Comparison of ENCODE assay signal across 2 cellular contexts in the genomic region with DNA sequence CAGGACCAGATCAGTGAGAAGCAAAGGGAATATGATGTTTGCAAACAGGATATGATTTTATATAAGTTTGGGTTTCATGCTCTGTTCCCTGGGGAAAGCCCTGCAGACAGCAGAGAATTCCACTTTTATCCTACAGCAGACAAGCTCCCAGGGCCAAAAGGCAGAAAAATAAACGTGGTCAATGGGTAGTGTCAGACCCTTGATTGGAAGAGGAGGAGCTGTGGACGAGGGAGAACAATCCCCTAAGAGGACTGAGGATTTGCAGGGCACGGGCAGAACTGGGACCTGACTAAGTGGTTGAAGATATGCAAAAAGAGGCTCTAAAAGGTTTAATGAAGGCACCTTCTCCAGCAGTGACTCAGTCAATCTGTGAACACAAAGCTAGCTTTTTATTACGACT.
TF ChIP-seq lines count a peak whose summit lies in the region.

No MANE protein-coding gene starts in this region.

TF ChIP-seq in SK-N-SH, 30 proteins besides CTCF, POLR2A, EP300 and RAD21 (continued from another document):
- TF ChIP-seq, protein P1, sequence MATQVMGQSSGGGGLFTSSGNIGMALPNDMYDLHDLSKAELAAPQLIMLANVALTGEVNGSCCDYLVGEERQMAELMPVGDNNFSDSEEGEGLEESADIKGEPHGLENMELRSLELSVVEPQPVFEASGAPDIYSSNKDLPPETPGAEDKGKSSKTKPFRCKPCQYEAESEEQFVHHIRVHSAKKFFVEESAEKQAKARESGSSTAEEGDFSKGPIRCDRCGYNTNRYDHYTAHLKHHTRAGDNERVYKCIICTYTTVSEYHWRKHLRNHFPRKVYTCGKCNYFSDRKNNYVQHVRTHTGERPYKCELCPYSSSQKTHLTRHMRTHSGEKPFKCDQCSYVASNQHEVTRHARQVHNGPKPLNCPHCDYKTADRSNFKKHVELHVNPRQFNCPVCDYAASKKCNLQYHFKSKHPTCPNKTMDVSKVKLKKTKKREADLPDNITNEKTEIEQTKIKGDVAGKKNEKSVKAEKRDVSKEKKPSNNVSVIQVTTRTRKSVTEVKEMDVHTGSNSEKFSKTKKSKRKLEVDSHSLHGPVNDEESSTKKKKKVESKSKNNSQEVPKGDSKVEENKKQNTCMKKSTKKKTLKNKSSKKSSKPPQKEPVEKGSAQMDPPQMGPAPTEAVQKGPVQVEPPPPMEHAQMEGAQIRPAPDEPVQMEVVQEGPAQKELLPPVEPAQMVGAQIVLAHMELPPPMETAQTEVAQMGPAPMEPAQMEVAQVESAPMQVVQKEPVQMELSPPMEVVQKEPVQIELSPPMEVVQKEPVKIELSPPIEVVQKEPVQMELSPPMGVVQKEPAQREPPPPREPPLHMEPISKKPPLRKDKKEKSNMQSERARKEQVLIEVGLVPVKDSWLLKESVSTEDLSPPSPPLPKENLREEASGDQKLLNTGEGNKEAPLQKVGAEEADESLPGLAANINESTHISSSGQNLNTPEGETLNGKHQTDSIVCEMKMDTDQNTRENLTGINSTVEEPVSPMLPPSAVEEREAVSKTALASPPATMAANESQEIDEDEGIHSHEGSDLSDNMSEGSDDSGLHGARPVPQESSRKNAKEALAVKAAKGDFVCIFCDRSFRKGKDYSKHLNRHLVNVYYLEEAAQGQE (IDR thresholded peaks at IDR 0.05; ENCODE audit: low read depth, low read length) = no peak
- TF ChIP-seq MEF2A (IDR thresholded peaks at IDR 0.05; ENCODE audit: borderline replicate concordance, low read depth) (no peak), TAF1 (IDR thresholded peaks at IDR 0.05; ENCODE audit: borderline replicate concordance, low read depth, low read length) (no peak), JUND (IDR thresholded peaks at IDR 0.05) (no peak), MXI1 (IDR thresholded peaks at IDR 0.05; ENCODE audit: low read depth, low read length) (no peak), CHD2 (IDR thresholded peaks at IDR 0.05; ENCODE audit: low read length, partially characterized antibody) (no peak), FOXM1 (IDR thresholded peaks at IDR 0.05; ENCODE audit: low read depth) (no peak), TEAD4 (IDR thresholded peaks at IDR 0.05; ENCODE audit: borderline replicate concordance, insufficient read depth) (no peak), FOXJ3 (CRISPR knock-in tag; IDR thresholded peaks at IDR 0.05) (no peak), SIN3A (IDR thresholded peaks at IDR 0.05; ENCODE audit: borderline replicate concordance, low read depth, low read length) (no peak), NFIC (IDR thresholded peaks at IDR 0.05; ENCODE audit: borderline replicate concordance) (no peak)
- TF ChIP-seq, protein P2, sequence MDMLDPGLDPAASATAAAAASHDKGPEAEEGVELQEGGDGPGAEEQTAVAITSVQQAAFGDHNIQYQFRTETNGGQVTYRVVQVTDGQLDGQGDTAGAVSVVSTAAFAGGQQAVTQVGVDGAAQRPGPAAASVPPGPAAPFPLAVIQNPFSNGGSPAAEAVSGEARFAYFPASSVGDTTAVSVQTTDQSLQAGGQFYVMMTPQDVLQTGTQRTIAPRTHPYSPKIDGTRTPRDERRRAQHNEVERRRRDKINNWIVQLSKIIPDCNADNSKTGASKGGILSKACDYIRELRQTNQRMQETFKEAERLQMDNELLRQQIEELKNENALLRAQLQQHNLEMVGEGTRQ (IDR thresholded peaks at IDR 0.05; ENCODE audit: borderline replicate concordance, low read depth, low read length) = no peak
- TF ChIP-seq, protein P3, sequence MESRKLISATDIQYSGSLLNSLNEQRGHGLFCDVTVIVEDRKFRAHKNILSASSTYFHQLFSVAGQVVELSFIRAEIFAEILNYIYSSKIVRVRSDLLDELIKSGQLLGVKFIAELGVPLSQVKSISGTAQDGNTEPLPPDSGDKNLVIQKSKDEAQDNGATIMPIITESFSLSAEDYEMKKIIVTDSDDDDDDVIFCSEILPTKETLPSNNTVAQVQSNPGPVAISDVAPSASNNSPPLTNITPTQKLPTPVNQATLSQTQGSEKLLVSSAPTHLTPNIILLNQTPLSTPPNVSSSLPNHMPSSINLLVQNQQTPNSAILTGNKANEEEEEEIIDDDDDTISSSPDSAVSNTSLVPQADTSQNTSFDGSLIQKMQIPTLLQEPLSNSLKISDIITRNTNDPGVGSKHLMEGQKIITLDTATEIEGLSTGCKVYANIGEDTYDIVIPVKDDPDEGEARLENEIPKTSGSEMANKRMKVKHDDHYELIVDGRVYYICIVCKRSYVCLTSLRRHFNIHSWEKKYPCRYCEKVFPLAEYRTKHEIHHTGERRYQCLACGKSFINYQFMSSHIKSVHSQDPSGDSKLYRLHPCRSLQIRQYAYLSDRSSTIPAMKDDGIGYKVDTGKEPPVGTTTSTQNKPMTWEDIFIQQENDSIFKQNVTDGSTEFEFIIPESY (IDR thresholded peaks at IDR 0.05; ENCODE audit: borderline replicate concordance, low read depth) = no peak
- TF ChIP-seq, protein P4, sequence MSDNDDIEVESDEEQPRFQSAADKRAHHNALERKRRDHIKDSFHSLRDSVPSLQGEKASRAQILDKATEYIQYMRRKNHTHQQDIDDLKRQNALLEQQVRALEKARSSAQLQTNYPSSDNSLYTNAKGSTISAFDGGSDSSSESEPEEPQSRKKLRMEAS (IDR thresholded peaks at IDR 0.05; ENCODE audit: low read depth) = no peak
- TF ChIP-seq, protein P5, sequence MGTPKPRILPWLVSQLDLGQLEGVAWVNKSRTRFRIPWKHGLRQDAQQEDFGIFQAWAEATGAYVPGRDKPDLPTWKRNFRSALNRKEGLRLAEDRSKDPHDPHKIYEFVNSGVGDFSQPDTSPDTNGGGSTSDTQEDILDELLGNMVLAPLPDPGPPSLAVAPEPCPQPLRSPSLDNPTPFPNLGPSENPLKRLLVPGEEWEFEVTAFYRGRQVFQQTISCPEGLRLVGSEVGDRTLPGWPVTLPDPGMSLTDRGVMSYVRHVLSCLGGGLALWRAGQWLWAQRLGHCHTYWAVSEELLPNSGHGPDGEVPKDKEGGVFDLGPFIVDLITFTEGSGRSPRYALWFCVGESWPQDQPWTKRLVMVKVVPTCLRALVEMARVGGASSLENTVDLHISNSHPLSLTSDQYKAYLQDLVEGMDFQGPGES (IDR thresholded peaks at IDR 0.05; ENCODE audit: low read depth, low read length) = no peak

TF ChIP-seq in SK-N-SH treated with all-trans-retinoic acid at 6 μM for 48 hours, 23 proteins besides CTCF, POLR2A, EP300 and RAD21 (continued from another document):
- TF ChIP-seq, protein P6, sequence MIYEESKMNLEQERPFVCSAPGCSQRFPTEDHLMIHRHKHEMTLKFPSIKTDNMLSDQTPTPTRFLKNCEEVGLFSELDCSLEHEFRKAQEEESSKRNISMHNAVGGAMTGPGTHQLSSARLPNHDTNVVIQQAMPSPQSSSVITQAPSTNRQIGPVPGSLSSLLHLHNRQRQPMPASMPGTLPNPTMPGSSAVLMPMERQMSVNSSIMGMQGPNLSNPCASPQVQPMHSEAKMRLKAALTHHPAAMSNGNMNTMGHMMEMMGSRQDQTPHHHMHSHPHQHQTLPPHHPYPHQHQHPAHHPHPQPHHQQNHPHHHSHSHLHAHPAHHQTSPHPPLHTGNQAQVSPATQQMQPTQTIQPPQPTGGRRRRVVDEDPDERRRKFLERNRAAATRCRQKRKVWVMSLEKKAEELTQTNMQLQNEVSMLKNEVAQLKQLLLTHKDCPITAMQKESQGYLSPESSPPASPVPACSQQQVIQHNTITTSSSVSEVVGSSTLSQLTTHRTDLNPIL (CRISPR knock-in tag; IDR thresholded peaks at IDR 0.05; ENCODE audit: low read depth) = no peak
- TF ChIP-seq OSR1 (CRISPR knock-in tag; IDR thresholded peaks at IDR 0.05) (no peak), ESRRG (CRISPR knock-in tag; IDR thresholded peaks at IDR 0.05) (no peak), PPARA (CRISPR knock-in tag; IDR thresholded peaks at IDR 0.05; ENCODE audit: borderline replicate concordance) (no peak), BACH2 (CRISPR knock-in tag; IDR thresholded peaks at IDR 0.05; ENCODE audit: borderline replicate concordance) (no peak), SNAI2 (CRISPR knock-in tag; IDR thresholded peaks at IDR 0.05) (no peak), ZNF565 (CRISPR knock-in tag; conservative IDR thresholded peaks at IDR 0.05; ENCODE audit: low read depth) (no peak), ZFP3 (CRISPR knock-in tag; IDR thresholded peaks at IDR 0.05) (no peak), ARNTL (CRISPR knock-in tag; IDR thresholded peaks at IDR 0.05; ENCODE audit: borderline replicate concordance, low read depth) (no peak)
- TF ChIP-seq, protein P7, sequence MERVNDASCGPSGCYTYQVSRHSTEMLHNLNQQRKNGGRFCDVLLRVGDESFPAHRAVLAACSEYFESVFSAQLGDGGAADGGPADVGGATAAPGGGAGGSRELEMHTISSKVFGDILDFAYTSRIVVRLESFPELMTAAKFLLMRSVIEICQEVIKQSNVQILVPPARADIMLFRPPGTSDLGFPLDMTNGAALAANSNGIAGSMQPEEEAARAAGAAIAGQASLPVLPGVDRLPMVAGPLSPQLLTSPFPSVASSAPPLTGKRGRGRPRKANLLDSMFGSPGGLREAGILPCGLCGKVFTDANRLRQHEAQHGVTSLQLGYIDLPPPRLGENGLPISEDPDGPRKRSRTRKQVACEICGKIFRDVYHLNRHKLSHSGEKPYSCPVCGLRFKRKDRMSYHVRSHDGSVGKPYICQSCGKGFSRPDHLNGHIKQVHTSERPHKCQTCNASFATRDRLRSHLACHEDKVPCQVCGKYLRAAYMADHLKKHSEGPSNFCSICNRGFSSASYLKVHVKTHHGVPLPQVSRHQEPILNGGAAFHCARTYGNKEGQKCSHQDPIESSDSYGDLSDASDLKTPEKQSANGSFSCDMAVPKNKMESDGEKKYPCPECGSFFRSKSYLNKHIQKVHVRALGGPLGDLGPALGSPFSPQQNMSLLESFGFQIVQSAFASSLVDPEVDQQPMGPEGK (CRISPR knock-in tag; IDR thresholded peaks at IDR 0.05; ENCODE audit: borderline replicate concordance) = no peak
